ENCODE assay signal across 34 cellular contexts in genomic region chr9:91217388-91217787, GRCh38.
"Had no signal": no experiment of that assay in that cellular context is flagged by ENCODE, and none has a peak within 500 bp of the region (broad histone marks: within the 10 kb centered on the region; RNA-seq: fewer than 3 reads in every experiment).

No MANE protein-coding gene starts in this region.

- H3K27me3 ChIP-seq: brain microvascular endothelial cell, dorsolateral prefrontal cortex, esophagus muscularis mucosa, foreskin keratinocyte, gastrocnemius medialis, heart left ventricle had no signal

- ATAC-seq: activated CD4-positive, alpha-beta T cell treated with anti-CD3 and anti-CD28 coated beads for 36 hours; activated CD8-positive, alpha-beta T cell treated with anti-CD3 and anti-CD28 coated beads, Interleukin-2, amount 10 ng/mL, durations not matched to agents 7 days and 5 days; activated T-cell treated with anti-CD3 and anti-CD28 coated beads, Interleukin-2, amount 50 U/mL, for 72 hours; effector memory CD8-positive, alpha-beta T cell; foreskin keratinocyte; gastrocnemius medialis; heart left ventricle; T-helper 17 cell had no signal

- H3K4me1 Mint-ChIP-seq: central memory CD8-positive, alpha-beta T cell had no signal

- H3K4me3 ChIP-seq: coronary artery, dorsolateral prefrontal cortex, esophagus muscularis mucosa, gastrocnemius medialis, heart left ventricle had no signal

- H3K4me3 Mint-ChIP-seq: activated CD4-positive, alpha-beta memory T cell treated with anti-CD3 and anti-CD28 coated beads for 36 hours; activated CD4-positive, alpha-beta T cell treated with anti-CD3 and anti-CD28 coated beads for 36 hours; activated CD4-positive, alpha-beta T cell treated with anti-CD3 and anti-CD28 coated beads, Interleukin-2, amount 10 ng/mL, durations not matched to agents 24 days and 14 days; activated CD8-positive, alpha-beta T cell treated with anti-CD3 and anti-CD28 coated beads, Interleukin-2, amount 10 ng/mL, durations not matched to agents 7 days and 5 days; activated naive CD8-positive, alpha-beta T cell; activated T-cell treated with anti-CD3 and anti-CD28 coated beads, Interleukin-2, amount 50 U/mL, for 24 hours; activated T-cell treated with anti-CD3 and anti-CD28 coated beads, Interleukin-2, amount 50 U/mL, for 72 hours; central memory CD8-positive, alpha-beta T cell; dendritic cell treated with granulocyte-macrophage colony-stimulating factor and Interleukin-4, amounts not matched to agents 40 ng/mL and 50 ng/mL, for 4 days; effector memory CD8-positive, alpha-beta T cell; T-helper 17 cell; T-helper 2 cell treated with Interferon-gamma antibody and Interleukin-4, amounts not matched to agents 5 μg/mL and 100 μg/mL, for 36 hours had no signal

- DNase-seq: activated CD4-positive, alpha-beta memory T cell treated with anti-CD3 and anti-CD28 coated beads for 36 hours; activated CD4-positive, alpha-beta T cell treated with anti-CD3 and anti-CD28 coated beads for 36 hours; activated CD4-positive, alpha-beta T cell treated with anti-CD3 and anti-CD28 coated beads, Interleukin-2, amount 10 ng/mL, durations not matched to agents 24 days and 14 days; activated CD4-positive, CD25-positive, alpha-beta regulatory T cell; activated CD4-positive, CD25-positive, alpha-beta regulatory T cell treated with anti-CD3 and anti-CD28 coated beads, Interleukin-2, amount 50 U/mL, for 72 hours; activated CD8-positive, alpha-beta memory T cell treated with anti-CD3 and anti-CD28 coated beads, Interleukin-2, amount 50 U/mL, for 48 hours; activated CD8-positive, alpha-beta T cell treated with anti-CD3 and anti-CD28 coated beads, Interleukin-2, amount 10 ng/mL, durations not matched to agents 7 days and 5 days; activated effector memory CD4-positive, alpha-beta T cell treated with Interleukin-2 at 50 U/mL for 16 hours; activated gamma-delta T cell treated with Interleukin-2 at 50 U/mL for 16 hours; activated naive CD4-positive, alpha-beta T cell treated with anti-CD3 and anti-CD28 coated beads, Interleukin-2, amount 50 U/mL, for 16 hours; activated naive CD4-positive, alpha-beta T cell treated with Interleukin-2 at 50 U/mL for 16 hours; activated T-cell treated with anti-CD3 and anti-CD28 coated beads for 4 hours; activated T-cell treated with anti-CD3 and anti-CD28 coated beads, Interleukin-2, amount 50 U/mL, for 24 hours; activated T-cell treated with anti-CD3 and anti-CD28 coated beads, Interleukin-2, amount 50 U/mL, for 72 hours; amniotic stem cell; anterior cingulate cortex; brain microvascular endothelial cell; dorsolateral prefrontal cortex; effector memory CD8-positive, alpha-beta T cell; erythroblast; foreskin keratinocyte; gastrocnemius medialis; glutamatergic neuron; heart left ventricle; T-helper 1 cell; T-helper 17 cell; T1000; WERI-Rb-1 had no signal

- H3K27me3 Mint-ChIP-seq: activated CD4-positive, alpha-beta memory T cell treated with anti-CD3 and anti-CD28 coated beads for 36 hours; activated CD4-positive, alpha-beta T cell treated with anti-CD3 and anti-CD28 coated beads for 36 hours; activated CD4-positive, alpha-beta T cell treated with anti-CD3 and anti-CD28 coated beads, Interleukin-2, amount 10 ng/mL, durations not matched to agents 24 days and 14 days; activated naive CD8-positive, alpha-beta T cell; activated T-cell treated with anti-CD3 and anti-CD28 coated beads, Interleukin-2, amount 50 U/mL, for 24 hours; central memory CD8-positive, alpha-beta T cell; dendritic cell treated with granulocyte-macrophage colony-stimulating factor and Interleukin-4, amounts not matched to agents 40 ng/mL and 50 ng/mL, for 4 days; effector memory CD8-positive, alpha-beta T cell; T-helper 17 cell had no signal

- H3K9me3 Mint-ChIP-seq: activated CD4-positive, alpha-beta memory T cell treated with anti-CD3 and anti-CD28 coated beads for 36 hours; activated T-cell treated with anti-CD3 and anti-CD28 coated beads, Interleukin-2, amount 50 U/mL, for 24 hours; activated T-cell treated with anti-CD3 and anti-CD28 coated beads, Interleukin-2, amount 50 U/mL, for 72 hours; central memory CD8-positive, alpha-beta T cell; dendritic cell treated with granulocyte-macrophage colony-stimulating factor and Interleukin-4, amounts not matched to agents 40 ng/mL and 50 ng/mL, for 4 days; effector memory CD8-positive, alpha-beta T cell; T-helper 2 cell treated with Interferon-gamma antibody and Interleukin-4, amounts not matched to agents 5 μg/mL and 100 μg/mL, for 36 hours had no signal

- H3K27ac Mint-ChIP-seq: activated CD4-positive, alpha-beta memory T cell treated with anti-CD3 and anti-CD28 coated beads for 36 hours; activated CD4-positive, alpha-beta T cell treated with anti-CD3 and anti-CD28 coated beads for 36 hours; activated CD4-positive, alpha-beta T cell treated with anti-CD3 and anti-CD28 coated beads, Interleukin-2, amount 10 ng/mL, durations not matched to agents 24 days and 14 days; activated CD8-positive, alpha-beta T cell treated with anti-CD3 and anti-CD28 coated beads, Interleukin-2, amount 10 ng/mL, durations not matched to agents 7 days and 5 days; activated naive CD8-positive, alpha-beta T cell; activated T-cell treated with anti-CD3 and anti-CD28 coated beads, Interleukin-2, amount 50 U/mL, for 24 hours; dendritic cell treated with granulocyte-macrophage colony-stimulating factor and Interleukin-4, amounts not matched to agents 40 ng/mL and 50 ng/mL, for 4 days; effector memory CD8-positive, alpha-beta T cell; T-helper 17 cell; T-helper 2 cell treated with Interferon-gamma antibody and Interleukin-4, amounts not matched to agents 5 μg/mL and 100 μg/mL, for 36 hours had no signal

- H3K36me3 ChIP-seq: brain microvascular endothelial cell had no signal
